9 cellular contexts compared by ENCODE assay signal in the genomic region with DNA sequence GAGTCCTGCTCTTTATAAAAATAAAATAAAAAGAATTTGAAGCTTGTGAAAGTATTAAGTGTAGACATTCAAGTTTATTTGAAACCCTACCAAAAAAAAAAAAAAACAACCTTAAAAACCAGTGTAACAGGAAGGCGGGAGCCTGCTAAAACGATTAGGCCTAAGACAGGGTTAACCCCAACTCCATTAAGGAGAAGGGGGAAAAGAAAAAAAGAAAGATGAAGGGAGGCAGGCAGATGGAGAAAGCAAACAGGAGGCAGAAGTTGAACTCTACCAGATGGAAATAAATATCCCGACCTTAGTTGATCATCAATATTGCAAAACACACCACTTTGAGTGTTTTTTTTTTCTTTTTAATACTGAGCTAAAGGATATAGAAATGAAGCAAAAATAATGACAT. TPM values are rescaled to one million over a fixed set of nuclear protein-coding genes. Genes with fewer than 3 reads are reported as not detected.
DNase-seq lines count a peak whose midpoint lies in the region; ATAC-seq, FAIRE-seq and TF ChIP-seq lines count a peak whose summit lies in the region.
"Had no signal": no experiment of that assay in that cellular context is flagged by ENCODE, and none has a peak within 500 bp of the region (broad histone marks: within the 10 kb centered on the region; RNA-seq: fewer than 3 reads in every experiment).

No MANE protein-coding gene starts in this region.

- H3K4me3 Mint-ChIP-seq in astrocyte (ENCODE audit: unreplicated experiment) (peak overlapping the region; percentile 95), memory B cell (peak overlapping the region; percentile 100)

- H3K27ac ChIP-seq in left ventricle myocardium inferior (replicated peaks) (peak overlapping the region; percentile 98), astrocyte (ENCODE audit: low read depth, low read length) (peak overlapping the region; percentile 89)

- H3K4me3 ChIP-seq in left ventricle myocardium inferior (peak overlapping the region; percentile 97), astrocyte (ENCODE audit: insufficient read depth, low read depth, low read length) (peak overlapping the region; percentile 86)

- H4K20me1 ChIP-seq in astrocyte (ENCODE audit: insufficient read depth, low read length), result peaks cover 34% of the 10 kb centered on the region

- peaks cover 12% of the 10 kb centered on the region for H3K4me1 Mint-ChIP-seq in astrocyte (ENCODE audit: low read depth, unreplicated experiment)
- H3K4me1 Mint-ChIP-seq in memory B cell, result peaks cover 25% of the 10 kb centered on the region

- peaks cover 27% of the 10 kb centered on the region for H3K36me3 ChIP-seq in left ventricle myocardium inferior
- peaks cover 5% of the 10 kb centered on the region for H3K36me3 ChIP-seq in astrocyte (ENCODE audit: insufficient read depth, low read length)

- H3K27me3 Mint-ChIP-seq in astrocyte (ENCODE audit: low read depth, unreplicated experiment), result no peaks in the 10 kb centered on the region
- no peaks in the 10 kb centered on the region for H3K27me3 Mint-ChIP-seq in memory B cell

- peaks cover 35% of the 10 kb centered on the region for H3K79me2 ChIP-seq in astrocyte (ENCODE audit: insufficient read depth, low read length)

- H3K4me1 ChIP-seq in left ventricle myocardium inferior (peaks cover 51% of the 10 kb centered on the region), astrocyte (ENCODE audit: insufficient read depth, low read length) (peaks cover 4% of the 10 kb centered on the region)

- TF ChIP-seq CTCF in left ventricle myocardium inferior (IDR thresholded peaks at IDR 0.05; ENCODE audit: borderline replicate concordance), result no peak
- no peak for TF ChIP-seq CTCF in astrocyte (IDR thresholded peaks at IDR 0.05; ENCODE audit: insufficient read depth, low read depth, low read length)
- TF ChIP-seq CTCF in omental fat pad (IDR thresholded peaks at IDR 0.05), result no peak

- H3K27ac Mint-ChIP-seq in astrocyte (ENCODE audit: unreplicated experiment), result peak overlapping the region; percentile 96
- H3K27ac Mint-ChIP-seq in memory B cell, result peak overlapping the region; percentile 100

- DNase-seq in left ventricle myocardium inferior (no peak), Right ventricle myocardium inferior (ENCODE audit: missing footprints) (no peak), astrocyte (ENCODE audit: low read depth) (no peak), memory B cell (ENCODE audit: low spot score in 2 of 2) (no peak), iPS-NIHi11 (ENCODE audit: low spot score) (no peak), SKM-1 (lab: John Stamatoyannopoulos, UW; ENCODE audit: unreplicated experiment) (no peak), omental fat pad (ENCODE audit: low spot score) (no peak)

- intact Hi-C loops in left ventricle myocardium inferior (cut with micrococcal nuclease), result loop anchor here (5.0 to 10.0 kb wide), 2 partner anchors 95 to 418 kb away; no protein-coding TSS in a partner anchor
- intact Hi-C loops in Right ventricle myocardium inferior (cut with DNase I), result loop anchor here (2.0 to 5.0 kb wide), 6 partner anchors 255 to 765 kb away; no protein-coding TSS in a partner anchor

- H3K9me3 ChIP-seq in left ventricle myocardium inferior (replicated peaks), result no peaks in the 10 kb centered on the region
- H3K9me3 ChIP-seq in astrocyte (ENCODE audit: insufficient read depth, low read depth, low read length), result no peaks in the 10 kb centered on the region

- H2AFZ ChIP-seq in astrocyte (ENCODE audit: low read depth, low read length), result no peak overlapping the region

- H3K9me3 Mint-ChIP-seq in astrocyte (ENCODE audit: unreplicated experiment) (no peaks in the 10 kb centered on the region), memory B cell (no peaks in the 10 kb centered on the region)

- H3K27me3 ChIP-seq in left ventricle myocardium inferior (ENCODE audit: low read depth), result no peaks in the 10 kb centered on the region
- H3K27me3 ChIP-seq in astrocyte (ENCODE audit: insufficient read depth, low read length), result no peaks in the 10 kb centered on the region

- H3K36me3 Mint-ChIP-seq in astrocyte (ENCODE audit: low read depth, unreplicated experiment) (peaks cover 8% of the 10 kb centered on the region), memory B cell (peaks cover 45% of the 10 kb centered on the region)

- H3K9ac ChIP-seq in astrocyte (ENCODE audit: low read length), result peak overlapping the region; percentile 91

- no peak for FAIRE-seq in astrocyte (lab: Jason Lieb, UNC)
- FAIRE-seq: TTC549 had no signal

- ATAC-seq in Right ventricle myocardium inferior (no peak), memory B cell (ENCODE audit: low read depth) (no peak), HG03342 (IDR thresholded peaks at IDR 0.05; ENCODE audit: unreplicated experiment) (no peak), omental fat pad (ENCODE audit: low FRiP score) (no peak)

- peak overlapping the region; percentile 96 for H3K4me2 ChIP-seq in astrocyte (ENCODE audit: low read length)

RNA-seq across cellular contexts. Expression of a gene that starts 1.2 kb away (rescaled TPM):
- total RNA-seq in left ventricle myocardium inferior (79.4 TPM), Right ventricle myocardium inferior (66.9 TPM), astrocyte (56.5 and 63.7 TPM in 2 replicates), omental fat pad (100 to 1,000 TPM in 1 of 4 donors, 10 to 100 TPM in 3; 57.8 to 101 (median 75.6) TPM)
